Comparison of ENCODE assay signal across 8 cellular contexts in the genomic region with DNA sequence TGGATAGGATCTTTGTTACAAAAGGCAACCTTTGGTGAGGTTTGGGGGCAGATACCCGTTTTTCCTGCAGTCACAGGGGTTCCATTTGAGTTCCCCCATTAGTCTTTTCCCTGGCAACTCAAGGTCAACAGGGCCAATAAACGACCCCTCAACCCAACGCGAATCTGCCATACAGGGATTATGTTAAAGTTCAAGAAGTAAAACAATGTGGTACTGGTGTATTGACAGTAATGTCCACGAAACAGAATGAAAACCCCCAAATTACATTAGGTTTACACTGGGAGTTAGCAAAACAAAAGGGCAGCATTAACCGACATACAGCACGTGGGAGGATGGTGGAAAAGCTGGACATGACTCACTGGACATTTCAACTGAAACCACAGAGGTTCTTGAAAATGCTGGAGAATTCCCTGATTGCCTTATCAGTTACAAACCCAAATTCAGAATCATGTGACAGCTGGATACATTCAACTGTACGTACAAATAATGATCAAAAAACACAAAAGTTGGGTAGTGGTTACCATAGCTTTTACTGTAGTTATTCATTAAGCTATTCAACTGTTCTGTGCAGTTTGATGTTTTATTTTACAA. TPM values are rescaled to one million over a fixed set of nuclear protein-coding genes. Genes with fewer than 3 reads are reported as not detected.
DNase-seq lines count a peak whose midpoint lies in the region; ATAC-seq and TF ChIP-seq lines count a peak whose summit lies in the region.

No MANE protein-coding gene starts in this region.

- ATAC-seq in activated CD8-positive, alpha-beta T cell treated with anti-CD3 and anti-CD28 coated beads for 36 hours: no peak
- ATAC-seq in activated CD8-positive, alpha-beta T cell treated with anti-CD3 and anti-CD28 coated beads, Interleukin-2, amount 10 ng/mL, durations not matched to agents 7 days and 5 days: no peak
- ATAC-seq in WTC11: no peak

- TF ChIP-seq CTCF in activated CD8-positive, alpha-beta T cell treated with anti-CD3 and anti-CD28 coated beads for 36 hours (IDR thresholded peaks at IDR 0.05): no peak
- no peak for TF ChIP-seq CTCF in WTC11 (IDR thresholded peaks at IDR 0.05)
- no peak for TF ChIP-seq CTCF in spleen (IDR thresholded peaks at IDR 0.05 in 8 of 11, conservative IDR thresholded peaks at IDR 0.05 in 3 of 11)

- CTCF ChIA-PET in activated CD8-positive, alpha-beta T cell treated with anti-CD3 and anti-CD28 coated beads for 36 hours (lab: Charles Lee): interaction anchor here (1.3 to 1.5 kb wide), 2 partner anchors 53 to 415 kb away, joined by 3 read pairs; no protein-coding TSS in a partner anchor
- CTCF ChIA-PET in activated CD8-positive, alpha-beta T cell treated with anti-CD3 and anti-CD28 coated beads, Interleukin-2, amount 10 ng/mL, durations not matched to agents 7 days and 5 days (lab: Charles Lee): interaction anchor here (0.8 to 1.4 kb wide), 3 partner anchors 17 to 156 kb away, joined by 3 to 4 read pairs (median 4); a partner anchor contains a TSS
- CTCF ChIA-PET in WTC11 (lab: Charles Lee): interaction anchor here (0.6 to 3.1 kb wide), 6 partner anchors 19 to 157 kb away, joined by 3 to 25 read pairs (median 4); a partner anchor contains a TSS

- H3K27ac Mint-ChIP-seq in activated CD8-positive, alpha-beta T cell treated with anti-CD3 and anti-CD28 coated beads for 36 hours: peak overlapping the region; percentile 8
- no peak overlapping the region for H3K27ac Mint-ChIP-seq in activated CD8-positive, alpha-beta T cell treated with anti-CD3 and anti-CD28 coated beads, Interleukin-2, amount 10 ng/mL, durations not matched to agents 7 days and 5 days
- H3K27ac Mint-ChIP-seq in WTC11: peak overlapping the region; percentile 90

- no peak for DNase-seq in activated CD8-positive, alpha-beta T cell treated with anti-CD3 and anti-CD28 coated beads for 36 hours
- DNase-seq in activated CD8-positive, alpha-beta T cell treated with anti-CD3 and anti-CD28 coated beads, Interleukin-2, amount 10 ng/mL, durations not matched to agents 7 days and 5 days: no peak
- DNase-seq in WTC11 (ENCODE audit: low spot score) (no peak), glomerular visceral epithelial cell (ENCODE audit: extremely low spot score) (peak; percentile 52), spleen (no peak), RPMI8226 (no peak), cerebellum (ENCODE audit: low spot score) (no peak), SIG-M5 treated with dmso at 0.1 percent for 504 hours (lab: John Stamatoyannopoulos, UW; ENCODE audit: unreplicated experiment) (no peak)

- H3K9me3 ChIP-seq in spleen: peaks cover 0 to 8% (median 0%) of the 10 kb centered on the region in 8 donors

- H3K4me1 ChIP-seq in spleen: peaks cover 3 to 38% (median 17%) of the 10 kb centered on the region in 6 donors

- 73 to 78% (median 74%) methylated on average over 8 of the region's 8 CpGs for WGBS in spleen, 5 donors

- H3K4me3 Mint-ChIP-seq in activated CD8-positive, alpha-beta T cell treated with anti-CD3 and anti-CD28 coated beads for 36 hours: no peak overlapping the region
- no peak overlapping the region for H3K4me3 Mint-ChIP-seq in activated CD8-positive, alpha-beta T cell treated with anti-CD3 and anti-CD28 coated beads, Interleukin-2, amount 10 ng/mL, durations not matched to agents 7 days and 5 days
- peak overlapping the region; percentile 82 for H3K4me3 Mint-ChIP-seq in WTC11

- H3K4me1 Mint-ChIP-seq in activated CD8-positive, alpha-beta T cell treated with anti-CD3 and anti-CD28 coated beads for 36 hours (ENCODE audit: low read depth): peaks cover 15% of the 10 kb centered on the region
- peaks cover 25% of the 10 kb centered on the region for H3K4me1 Mint-ChIP-seq in activated CD8-positive, alpha-beta T cell treated with anti-CD3 and anti-CD28 coated beads, Interleukin-2, amount 10 ng/mL, durations not matched to agents 7 days and 5 days (ENCODE audit: low read depth)
- H3K4me1 Mint-ChIP-seq in WTC11: peaks cover 23% of the 10 kb centered on the region

- POLR2A ChIA-PET in activated CD8-positive, alpha-beta T cell treated with anti-CD3 and anti-CD28 coated beads for 36 hours (lab: Charles Lee): interaction anchor here (1.4 kb wide), 1 partner anchor 35 kb away, joined by 3 read pairs; no protein-coding TSS in a partner anchor
- POLR2A ChIA-PET in activated CD8-positive, alpha-beta T cell treated with anti-CD3 and anti-CD28 coated beads, Interleukin-2, amount 10 ng/mL, durations not matched to agents 7 days and 5 days (lab: Charles Lee): no interaction called here
- POLR2A ChIA-PET in WTC11 (lab: Charles Lee): interaction anchor here (0.9 to 1.0 kb wide), 2 partner anchors 34 to 49 kb away, joined by 4 to 8 read pairs; no protein-coding TSS in a partner anchor

- peaks cover 6% of the 10 kb centered on the region for H3K36me3 Mint-ChIP-seq in activated CD8-positive, alpha-beta T cell treated with anti-CD3 and anti-CD28 coated beads for 36 hours (ENCODE audit: low read depth)
- H3K36me3 Mint-ChIP-seq in activated CD8-positive, alpha-beta T cell treated with anti-CD3 and anti-CD28 coated beads, Interleukin-2, amount 10 ng/mL, durations not matched to agents 7 days and 5 days (ENCODE audit: low read depth): peaks cover 32% of the 10 kb centered on the region
- H3K36me3 Mint-ChIP-seq in WTC11: peaks cover 23% of the 10 kb centered on the region

- peak overlapping the region in 3 of 8 donors; percentile 15 to 56 (median 38) for H3K4me3 ChIP-seq in spleen

- no peak for TF ChIP-seq POLR2A in spleen (IDR thresholded peaks at IDR 0.05)

- H3K27ac ChIP-seq in spleen: peak overlapping the region in 7 of 8 donors; percentile 19 to 54 (median 39)

- intact Hi-C loops in activated CD8-positive, alpha-beta T cell treated with anti-CD3 and anti-CD28 coated beads for 36 hours (cut with micrococcal nuclease): loop anchor here (5.0 kb wide), 1 partner anchor 156 kb away; a partner anchor contains a TSS
- intact Hi-C loops in spleen (cut with DNase I; ENCODE audit: low total_unique reads): loop anchor here (10.0 kb wide), 1 partner anchor 153 kb away; a partner anchor contains a TSS

- H3K27me3 Mint-ChIP-seq in activated CD8-positive, alpha-beta T cell treated with anti-CD3 and anti-CD28 coated beads for 36 hours: no peaks in the 10 kb centered on the region
- peaks cover 2% of the 10 kb centered on the region for H3K27me3 Mint-ChIP-seq in activated CD8-positive, alpha-beta T cell treated with anti-CD3 and anti-CD28 coated beads, Interleukin-2, amount 10 ng/mL, durations not matched to agents 7 days and 5 days (ENCODE audit: low read depth)
- peaks cover 15% of the 10 kb centered on the region for H3K27me3 Mint-ChIP-seq in WTC11 (ENCODE audit: low read depth)

- H3K36me3 ChIP-seq in spleen: peaks cover 0 to 35% (median 19%) of the 10 kb centered on the region in 6 donors

- H3K9me3 Mint-ChIP-seq in activated CD8-positive, alpha-beta T cell treated with anti-CD3 and anti-CD28 coated beads for 36 hours: no peaks in the 10 kb centered on the region
- H3K9me3 Mint-ChIP-seq in activated CD8-positive, alpha-beta T cell treated with anti-CD3 and anti-CD28 coated beads, Interleukin-2, amount 10 ng/mL, durations not matched to agents 7 days and 5 days (ENCODE audit: insufficient read depth): no peaks in the 10 kb centered on the region
- H3K9me3 Mint-ChIP-seq in WTC11: 0 out of 2 replicates have a peak, but pooled peaks cover 7% of the 10 kb centered on the region

- no peaks in the 10 kb centered on the region for H3K27me3 ChIP-seq in spleen (replicated peaks in 1 of 7)

TF ChIP-seq in WTC11, 78 proteins besides CTCF, POLR2A, EP300 and RAD21 (continues in another document):
- TF ChIP-seq, protein P1, sequence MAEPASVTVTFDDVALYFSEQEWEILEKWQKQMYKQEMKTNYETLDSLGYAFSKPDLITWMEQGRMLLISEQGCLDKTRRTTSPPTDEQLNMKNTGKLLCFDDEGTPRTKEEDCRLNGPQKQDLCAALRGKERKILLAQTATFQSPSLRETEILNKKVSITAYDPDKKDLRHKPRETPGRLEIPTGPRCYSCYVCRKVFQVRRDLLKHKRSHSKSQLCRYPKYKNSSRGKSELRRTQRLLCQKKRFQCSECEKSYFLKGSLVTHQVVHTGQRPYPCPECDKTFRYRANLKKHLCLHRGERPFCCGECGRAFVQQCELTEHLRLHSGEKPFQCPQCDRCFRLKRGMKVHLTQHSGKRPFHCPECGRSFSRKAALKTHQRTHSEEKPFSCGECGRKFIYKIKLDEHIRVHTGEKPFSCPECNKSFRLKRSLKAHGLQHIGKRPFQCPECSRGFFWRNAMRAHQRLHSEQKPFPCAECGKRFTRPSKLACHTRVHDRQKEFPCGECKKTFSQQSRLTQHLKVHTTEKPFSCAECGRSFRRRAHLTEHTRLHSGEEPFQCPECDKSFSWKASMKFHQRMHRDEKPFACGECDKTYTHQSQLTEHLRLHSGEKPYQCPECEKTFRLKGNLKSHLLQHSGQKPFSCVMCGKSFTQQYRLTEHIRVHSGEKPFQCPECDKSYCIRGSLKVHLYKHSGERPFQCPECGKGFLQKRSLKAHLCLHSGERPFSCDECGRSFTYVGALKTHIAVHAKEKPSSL (CRISPR knock-in tag; conservative IDR thresholded peaks at IDR 0.05): no peak

RNA-seq across cellular contexts. Expression of a gene that starts 4.9 kb away (rescaled TPM):
- total RNA-seq in activated CD8-positive, alpha-beta T cell treated with anti-CD3 and anti-CD28 coated beads for 36 hours: 100 to 1,000 TPM; 160 to 163 TPM
- 10 to 100 TPM; 80.7 to 88.6 TPM for total RNA-seq in activated CD8-positive, alpha-beta T cell treated with anti-CD3 and anti-CD28 coated beads, Interleukin-2, amount 10 ng/mL, durations not matched to agents 7 days and 5 days
- total RNA-seq in WTC11 (2021) (80.4 to 89.2 TPM (median 85.2 TPM) in 3 replicates), spleen (10 to 100 TPM; 50.2 to 82.0 (median 63.4) TPM), cerebellum (27.9 TPM)
- 10 to 100 TPM; 77.4 to 85.0 (median 82.5) TPM for polyA plus RNA-seq in spleen

RNA-seq across cellular contexts. Expression of a gene that starts 18.0 kb away (rescaled TPM):
- 10 to 100 TPM; 32.9 to 35.4 TPM for total RNA-seq in activated CD8-positive, alpha-beta T cell treated with anti-CD3 and anti-CD28 coated beads for 36 hours
- 10 to 100 TPM; 67.0 to 71.9 TPM for total RNA-seq in activated CD8-positive, alpha-beta T cell treated with anti-CD3 and anti-CD28 coated beads, Interleukin-2, amount 10 ng/mL, durations not matched to agents 7 days and 5 days
- total RNA-seq in WTC11 (2021) (15.7 to 21.8 TPM (median 21.0 TPM) in 3 replicates), spleen (100 to 1,000 TPM in 6 of 7 donors, 10 to 100 TPM in 1; 79.5 to 132 (median 109) TPM), cerebellum (27.0 TPM)
- 100 to 1,000 TPM in 1 of 3 donors, 10 to 100 TPM in 2; 75.9 to 129 (median 98.2) TPM for polyA plus RNA-seq in spleen
